13 cellular contexts compared by ENCODE assay signal in the genomic region with DNA sequence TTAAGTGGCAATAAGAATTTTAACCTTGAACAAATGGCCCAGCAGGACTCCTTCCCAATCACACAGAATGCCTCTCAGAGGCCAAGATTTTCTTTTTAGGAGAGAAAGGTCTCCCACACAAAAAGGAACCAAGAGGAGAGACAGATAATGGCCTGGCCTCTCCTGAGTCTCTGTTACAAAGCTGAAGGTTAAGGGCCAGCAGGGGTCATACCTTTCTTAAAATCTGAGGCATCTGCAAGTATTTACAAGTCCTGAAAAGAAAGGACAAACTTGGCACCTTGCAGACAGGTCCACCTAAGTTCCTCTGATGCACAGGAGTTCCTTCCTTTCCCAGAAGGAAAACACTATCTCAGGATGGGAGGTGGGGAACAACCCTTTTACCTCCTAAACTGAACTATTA.
"Had no signal": no experiment of that assay in that cellular context is flagged by ENCODE, and none has a peak within 500 bp of the region (broad histone marks: within the 10 kb centered on the region; RNA-seq: fewer than 3 reads in every experiment).

No MANE protein-coding gene starts in this region.

- ATAC-seq: esophagus mucosa, left lobe of liver had no signal

- H3K27me3 ChIP-seq: upper lobe of left lung had no signal

- H3K9me3 ChIP-seq: upper lobe of left lung had no signal

- DNase-seq: activated CD4-positive, alpha-beta T cell treated with anti-CD3 and anti-CD28 coated beads for 48 hours; activated effector memory CD4-positive, alpha-beta T cell treated with Interleukin-2 at 50 U/mL for 16 hours; activated naive CD8-positive, alpha-beta T cell treated with anti-CD3 and anti-CD28 coated beads for 36 hours; activated T-cell treated with anti-CD3 and anti-CD28 coated beads, Interleukin-2, amount 50 U/mL, for 24 hours; glutamatergic neuron; mammary epithelial cell; stimulated activated CD4-positive, alpha-beta T cell treated with anti-CD3 and anti-CD28 coated beads, Interleukin-2, amount 100 ng/mL, for 48 hours; T-helper 9 cell; upper lobe of left lung had no signal

- H3K27ac ChIP-seq: upper lobe of left lung, VCaP had no signal

- H3K4me1 Mint-ChIP-seq: activated naive CD8-positive, alpha-beta T cell treated with anti-CD3 and anti-CD28 coated beads for 36 hours had no signal

- H3K4me3 ChIP-seq: upper lobe of left lung had no signal

- H3K9me3 Mint-ChIP-seq: activated naive CD8-positive, alpha-beta T cell treated with anti-CD3 and anti-CD28 coated beads for 36 hours; activated T-cell treated with anti-CD3 and anti-CD28 coated beads, Interleukin-2, amount 50 U/mL, for 24 hours; stimulated activated naive CD8-positive, alpha-beta T cell treated with anti-CD3 and anti-CD28 coated beads, Interleukin-15, Interleukin-2, amounts not matched to agents 100 ng/mL and 50 ng/mL, for 24 hours had no signal

- H3K36me3 Mint-ChIP-seq: activated naive CD8-positive, alpha-beta T cell treated with anti-CD3 and anti-CD28 coated beads for 36 hours had no signal

- H3K4me3 Mint-ChIP-seq: activated naive CD8-positive, alpha-beta T cell treated with anti-CD3 and anti-CD28 coated beads for 36 hours; activated T-cell treated with anti-CD3 and anti-CD28 coated beads, Interleukin-2, amount 50 U/mL, for 24 hours; stimulated activated naive CD8-positive, alpha-beta T cell treated with anti-CD3 and anti-CD28 coated beads, Interleukin-15, Interleukin-2, amounts not matched to agents 100 ng/mL and 50 ng/mL, for 24 hours had no signal

- H3K27me3 Mint-ChIP-seq: activated naive CD8-positive, alpha-beta T cell treated with anti-CD3 and anti-CD28 coated beads for 36 hours; activated T-cell treated with anti-CD3 and anti-CD28 coated beads, Interleukin-2, amount 50 U/mL, for 24 hours; stimulated activated naive CD8-positive, alpha-beta T cell treated with anti-CD3 and anti-CD28 coated beads, Interleukin-15, Interleukin-2, amounts not matched to agents 100 ng/mL and 50 ng/mL, for 24 hours had no signal

- H3K36me3 ChIP-seq: upper lobe of left lung had no signal

- H3K27ac Mint-ChIP-seq: activated naive CD8-positive, alpha-beta T cell treated with anti-CD3 and anti-CD28 coated beads for 36 hours; activated T-cell treated with anti-CD3 and anti-CD28 coated beads, Interleukin-2, amount 50 U/mL, for 24 hours; stimulated activated naive CD8-positive, alpha-beta T cell treated with anti-CD3 and anti-CD28 coated beads, Interleukin-15, Interleukin-2, amounts not matched to agents 100 ng/mL and 50 ng/mL, for 24 hours had no signal
